In the genomic region with DNA sequence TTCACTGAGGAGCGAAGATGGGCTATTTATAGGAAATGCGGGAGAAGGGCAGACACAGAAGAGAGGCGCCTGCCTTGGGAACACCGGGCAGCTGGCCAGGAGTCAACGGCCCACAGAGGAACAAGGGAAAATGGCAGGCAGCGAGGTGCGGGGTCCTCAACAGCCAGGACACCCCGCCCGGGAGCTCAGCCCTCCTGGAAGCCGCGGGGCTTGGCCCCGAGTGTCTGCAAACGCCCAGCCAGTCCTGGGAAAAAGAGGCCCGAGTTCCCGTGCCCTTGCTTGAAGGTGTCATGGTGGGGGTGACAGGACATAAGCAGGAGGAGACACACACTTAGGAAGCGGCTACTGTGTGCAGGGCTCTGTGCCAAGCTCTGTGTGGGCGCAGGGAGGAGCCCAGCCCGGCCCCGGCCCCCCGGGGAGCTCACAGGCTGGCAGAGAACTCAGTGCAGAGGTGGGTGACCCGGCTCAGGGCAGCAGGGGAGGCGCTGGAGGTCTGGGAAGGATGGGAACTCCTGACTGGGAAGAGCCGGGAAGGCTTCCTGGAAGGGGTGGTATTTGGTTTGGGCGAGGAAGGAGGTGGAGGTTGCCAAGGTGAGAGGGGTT, we compare ENCODE assay signal across 1 cellular context.
TF ChIP-seq lines count a peak whose summit lies in the region.

No MANE protein-coding gene starts in this region.

TF ChIP-seq in HepG2, 621 proteins besides CTCF, POLR2A, EP300 and RAD21 (continued from another document):
- TF ChIP-seq, protein P1, sequence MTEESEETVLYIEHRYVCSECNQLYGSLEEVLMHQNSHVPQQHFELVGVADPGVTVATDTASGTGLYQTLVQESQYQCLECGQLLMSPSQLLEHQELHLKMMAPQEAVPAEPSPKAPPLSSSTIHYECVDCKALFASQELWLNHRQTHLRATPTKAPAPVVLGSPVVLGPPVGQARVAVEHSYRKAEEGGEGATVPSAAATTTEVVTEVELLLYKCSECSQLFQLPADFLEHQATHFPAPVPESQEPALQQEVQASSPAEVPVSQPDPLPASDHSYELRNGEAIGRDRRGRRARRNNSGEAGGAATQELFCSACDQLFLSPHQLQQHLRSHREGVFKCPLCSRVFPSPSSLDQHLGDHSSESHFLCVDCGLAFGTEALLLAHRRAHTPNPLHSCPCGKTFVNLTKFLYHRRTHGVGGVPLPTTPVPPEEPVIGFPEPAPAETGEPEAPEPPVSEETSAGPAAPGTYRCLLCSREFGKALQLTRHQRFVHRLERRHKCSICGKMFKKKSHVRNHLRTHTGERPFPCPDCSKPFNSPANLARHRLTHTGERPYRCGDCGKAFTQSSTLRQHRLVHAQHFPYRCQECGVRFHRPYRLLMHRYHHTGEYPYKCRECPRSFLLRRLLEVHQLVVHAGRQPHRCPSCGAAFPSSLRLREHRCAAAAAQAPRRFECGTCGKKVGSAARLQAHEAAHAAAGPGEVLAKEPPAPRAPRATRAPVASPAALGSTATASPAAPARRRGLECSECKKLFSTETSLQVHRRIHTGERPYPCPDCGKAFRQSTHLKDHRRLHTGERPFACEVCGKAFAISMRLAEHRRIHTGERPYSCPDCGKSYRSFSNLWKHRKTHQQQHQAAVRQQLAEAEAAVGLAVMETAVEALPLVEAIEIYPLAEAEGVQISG (CRISPR knock-in tag; IDR thresholded peaks at IDR 0.05), result peak; percentile 29; the same call in 1 of the 2 replicates
- TF ChIP-seq ZNF136 (CRISPR knock-in tag; IDR thresholded peaks at IDR 0.05; ENCODE audit: low read depth) (no peak), ZNF614 (CRISPR knock-in tag; IDR thresholded peaks at IDR 0.05; ENCODE audit: borderline replicate concordance) (no peak), PCBP2 (optimal IDR thresholded peaks at IDR 0.05; ENCODE audit: low read depth, low read length, poor library complexity, severe bottlenecking) (no peak), ZFP36L2 (CRISPR knock-in tag; IDR thresholded peaks at IDR 0.05) (no peak), NFE2L2 (IDR thresholded peaks at IDR 0.05; ENCODE audit: low read length) (no peak), ZNF792 (CRISPR knock-in tag; IDR thresholded peaks at IDR 0.05) (no peak)
- TF ChIP-seq, protein P2, sequence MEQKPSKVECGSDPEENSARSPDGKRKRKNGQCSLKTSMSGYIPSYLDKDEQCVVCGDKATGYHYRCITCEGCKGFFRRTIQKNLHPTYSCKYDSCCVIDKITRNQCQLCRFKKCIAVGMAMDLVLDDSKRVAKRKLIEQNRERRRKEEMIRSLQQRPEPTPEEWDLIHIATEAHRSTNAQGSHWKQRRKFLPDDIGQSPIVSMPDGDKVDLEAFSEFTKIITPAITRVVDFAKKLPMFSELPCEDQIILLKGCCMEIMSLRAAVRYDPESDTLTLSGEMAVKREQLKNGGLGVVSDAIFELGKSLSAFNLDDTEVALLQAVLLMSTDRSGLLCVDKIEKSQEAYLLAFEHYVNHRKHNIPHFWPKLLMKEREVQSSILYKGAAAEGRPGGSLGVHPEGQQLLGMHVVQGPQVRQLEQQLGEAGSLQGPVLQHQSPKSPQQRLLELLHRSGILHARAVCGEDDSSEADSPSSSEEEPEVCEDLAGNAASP (CRISPR knock-in tag; IDR thresholded peaks at IDR 0.05; ENCODE audit: borderline replicate concordance), result no peak
- TF ChIP-seq, protein P3, sequence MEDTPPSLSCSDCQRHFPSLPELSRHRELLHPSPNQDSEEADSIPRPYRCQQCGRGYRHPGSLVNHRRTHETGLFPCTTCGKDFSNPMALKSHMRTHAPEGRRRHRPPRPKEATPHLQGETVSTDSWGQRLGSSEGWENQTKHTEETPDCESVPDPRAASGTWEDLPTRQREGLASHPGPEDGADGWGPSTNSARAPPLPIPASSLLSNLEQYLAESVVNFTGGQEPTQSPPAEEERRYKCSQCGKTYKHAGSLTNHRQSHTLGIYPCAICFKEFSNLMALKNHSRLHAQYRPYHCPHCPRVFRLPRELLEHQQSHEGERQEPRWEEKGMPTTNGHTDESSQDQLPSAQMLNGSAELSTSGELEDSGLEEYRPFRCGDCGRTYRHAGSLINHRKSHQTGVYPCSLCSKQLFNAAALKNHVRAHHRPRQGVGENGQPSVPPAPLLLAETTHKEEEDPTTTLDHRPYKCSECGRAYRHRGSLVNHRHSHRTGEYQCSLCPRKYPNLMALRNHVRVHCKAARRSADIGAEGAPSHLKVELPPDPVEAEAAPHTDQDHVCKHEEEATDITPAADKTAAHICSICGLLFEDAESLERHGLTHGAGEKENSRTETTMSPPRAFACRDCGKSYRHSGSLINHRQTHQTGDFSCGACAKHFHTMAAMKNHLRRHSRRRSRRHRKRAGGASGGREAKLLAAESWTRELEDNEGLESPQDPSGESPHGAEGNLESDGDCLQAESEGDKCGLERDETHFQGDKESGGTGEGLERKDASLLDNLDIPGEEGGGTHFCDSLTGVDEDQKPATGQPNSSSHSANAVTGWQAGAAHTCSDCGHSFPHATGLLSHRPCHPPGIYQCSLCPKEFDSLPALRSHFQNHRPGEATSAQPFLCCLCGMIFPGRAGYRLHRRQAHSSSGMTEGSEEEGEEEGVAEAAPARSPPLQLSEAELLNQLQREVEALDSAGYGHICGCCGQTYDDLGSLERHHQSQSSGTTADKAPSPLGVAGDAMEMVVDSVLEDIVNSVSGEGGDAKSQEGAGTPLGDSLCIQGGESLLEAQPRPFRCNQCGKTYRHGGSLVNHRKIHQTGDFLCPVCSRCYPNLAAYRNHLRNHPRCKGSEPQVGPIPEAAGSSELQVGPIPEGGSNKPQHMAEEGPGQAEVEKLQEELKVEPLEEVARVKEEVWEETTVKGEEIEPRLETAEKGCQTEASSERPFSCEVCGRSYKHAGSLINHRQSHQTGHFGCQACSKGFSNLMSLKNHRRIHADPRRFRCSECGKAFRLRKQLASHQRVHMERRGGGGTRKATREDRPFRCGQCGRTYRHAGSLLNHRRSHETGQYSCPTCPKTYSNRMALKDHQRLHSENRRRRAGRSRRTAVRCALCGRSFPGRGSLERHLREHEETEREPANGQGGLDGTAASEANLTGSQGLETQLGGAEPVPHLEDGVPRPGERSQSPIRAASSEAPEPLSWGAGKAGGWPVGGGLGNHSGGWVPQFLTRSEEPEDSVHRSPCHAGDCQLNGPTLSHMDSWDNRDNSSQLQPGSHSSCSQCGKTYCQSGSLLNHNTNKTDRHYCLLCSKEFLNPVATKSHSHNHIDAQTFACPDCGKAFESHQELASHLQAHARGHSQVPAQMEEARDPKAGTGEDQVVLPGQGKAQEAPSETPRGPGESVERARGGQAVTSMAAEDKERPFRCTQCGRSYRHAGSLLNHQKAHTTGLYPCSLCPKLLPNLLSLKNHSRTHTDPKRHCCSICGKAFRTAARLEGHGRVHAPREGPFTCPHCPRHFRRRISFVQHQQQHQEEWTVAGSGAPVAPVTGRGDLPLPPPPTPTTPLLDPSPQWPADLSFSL (CRISPR knock-in tag; IDR thresholded peaks at IDR 0.05), result no peak
- TF ChIP-seq, protein P4, sequence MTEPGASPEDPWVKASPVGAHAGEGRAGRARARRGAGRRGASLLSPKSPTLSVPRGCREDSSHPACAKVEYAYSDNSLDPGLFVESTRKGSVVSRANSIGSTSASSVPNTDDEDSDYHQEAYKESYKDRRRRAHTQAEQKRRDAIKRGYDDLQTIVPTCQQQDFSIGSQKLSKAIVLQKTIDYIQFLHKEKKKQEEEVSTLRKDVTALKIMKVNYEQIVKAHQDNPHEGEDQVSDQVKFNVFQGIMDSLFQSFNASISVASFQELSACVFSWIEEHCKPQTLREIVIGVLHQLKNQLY (CRISPR knock-in tag; IDR thresholded peaks at IDR 0.05), result no peak
- TF ChIP-seq, protein P5, sequence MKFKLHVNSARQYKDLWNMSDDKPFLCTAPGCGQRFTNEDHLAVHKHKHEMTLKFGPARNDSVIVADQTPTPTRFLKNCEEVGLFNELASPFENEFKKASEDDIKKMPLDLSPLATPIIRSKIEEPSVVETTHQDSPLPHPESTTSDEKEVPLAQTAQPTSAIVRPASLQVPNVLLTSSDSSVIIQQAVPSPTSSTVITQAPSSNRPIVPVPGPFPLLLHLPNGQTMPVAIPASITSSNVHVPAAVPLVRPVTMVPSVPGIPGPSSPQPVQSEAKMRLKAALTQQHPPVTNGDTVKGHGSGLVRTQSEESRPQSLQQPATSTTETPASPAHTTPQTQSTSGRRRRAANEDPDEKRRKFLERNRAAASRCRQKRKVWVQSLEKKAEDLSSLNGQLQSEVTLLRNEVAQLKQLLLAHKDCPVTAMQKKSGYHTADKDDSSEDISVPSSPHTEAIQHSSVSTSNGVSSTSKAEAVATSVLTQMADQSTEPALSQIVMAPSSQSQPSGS (CRISPR knock-in tag; IDR thresholded peaks at IDR 0.05), result no peak
- TF ChIP-seq, protein P6, sequence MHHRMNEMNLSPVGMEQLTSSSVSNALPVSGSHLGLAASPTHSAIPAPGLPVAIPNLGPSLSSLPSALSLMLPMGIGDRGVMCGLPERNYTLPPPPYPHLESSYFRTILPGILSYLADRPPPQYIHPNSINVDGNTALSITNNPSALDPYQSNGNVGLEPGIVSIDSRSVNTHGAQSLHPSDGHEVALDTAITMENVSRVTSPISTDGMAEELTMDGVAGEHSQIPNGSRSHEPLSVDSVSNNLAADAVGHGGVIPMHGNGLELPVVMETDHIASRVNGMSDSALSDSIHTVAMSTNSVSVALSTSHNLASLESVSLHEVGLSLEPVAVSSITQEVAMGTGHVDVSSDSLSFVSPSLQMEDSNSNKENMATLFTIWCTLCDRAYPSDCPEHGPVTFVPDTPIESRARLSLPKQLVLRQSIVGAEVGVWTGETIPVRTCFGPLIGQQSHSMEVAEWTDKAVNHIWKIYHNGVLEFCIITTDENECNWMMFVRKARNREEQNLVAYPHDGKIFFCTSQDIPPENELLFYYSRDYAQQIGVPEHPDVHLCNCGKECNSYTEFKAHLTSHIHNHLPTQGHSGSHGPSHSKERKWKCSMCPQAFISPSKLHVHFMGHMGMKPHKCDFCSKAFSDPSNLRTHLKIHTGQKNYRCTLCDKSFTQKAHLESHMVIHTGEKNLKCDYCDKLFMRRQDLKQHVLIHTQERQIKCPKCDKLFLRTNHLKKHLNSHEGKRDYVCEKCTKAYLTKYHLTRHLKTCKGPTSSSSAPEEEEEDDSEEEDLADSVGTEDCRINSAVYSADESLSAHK (CRISPR knock-in tag; IDR thresholded peaks at IDR 0.05; ENCODE audit: borderline replicate concordance), result no peak
- TF ChIP-seq, protein P7, sequence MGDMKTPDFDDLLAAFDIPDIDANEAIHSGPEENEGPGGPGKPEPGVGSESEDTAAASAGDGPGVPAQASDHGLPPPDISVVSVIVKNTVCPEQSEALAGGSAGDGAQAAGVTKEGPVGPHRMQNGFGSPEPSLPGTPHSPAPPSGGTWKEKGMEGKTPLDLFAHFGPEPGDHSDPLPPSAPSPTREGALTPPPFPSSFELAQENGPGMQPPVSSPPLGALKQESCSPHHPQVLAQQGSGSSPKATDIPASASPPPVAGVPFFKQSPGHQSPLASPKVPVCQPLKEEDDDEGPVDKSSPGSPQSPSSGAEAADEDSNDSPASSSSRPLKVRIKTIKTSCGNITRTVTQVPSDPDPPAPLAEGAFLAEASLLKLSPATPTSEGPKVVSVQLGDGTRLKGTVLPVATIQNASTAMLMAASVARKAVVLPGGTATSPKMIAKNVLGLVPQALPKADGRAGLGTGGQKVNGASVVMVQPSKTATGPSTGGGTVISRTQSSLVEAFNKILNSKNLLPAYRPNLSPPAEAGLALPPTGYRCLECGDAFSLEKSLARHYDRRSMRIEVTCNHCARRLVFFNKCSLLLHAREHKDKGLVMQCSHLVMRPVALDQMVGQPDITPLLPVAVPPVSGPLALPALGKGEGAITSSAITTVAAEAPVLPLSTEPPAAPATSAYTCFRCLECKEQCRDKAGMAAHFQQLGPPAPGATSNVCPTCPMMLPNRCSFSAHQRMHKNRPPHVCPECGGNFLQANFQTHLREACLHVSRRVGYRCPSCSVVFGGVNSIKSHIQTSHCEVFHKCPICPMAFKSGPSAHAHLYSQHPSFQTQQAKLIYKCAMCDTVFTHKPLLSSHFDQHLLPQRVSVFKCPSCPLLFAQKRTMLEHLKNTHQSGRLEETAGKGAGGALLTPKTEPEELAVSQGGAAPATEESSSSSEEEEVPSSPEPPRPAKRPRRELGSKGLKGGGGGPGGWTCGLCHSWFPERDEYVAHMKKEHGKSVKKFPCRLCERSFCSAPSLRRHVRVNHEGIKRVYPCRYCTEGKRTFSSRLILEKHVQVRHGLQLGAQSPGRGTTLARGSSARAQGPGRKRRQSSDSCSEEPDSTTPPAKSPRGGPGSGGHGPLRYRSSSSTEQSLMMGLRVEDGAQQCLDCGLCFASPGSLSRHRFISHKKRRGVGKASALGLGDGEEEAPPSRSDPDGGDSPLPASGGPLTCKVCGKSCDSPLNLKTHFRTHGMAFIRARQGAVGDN (CRISPR knock-in tag; IDR thresholded peaks at IDR 0.05), result peak; percentile 28
- TF ChIP-seq, protein P8, sequence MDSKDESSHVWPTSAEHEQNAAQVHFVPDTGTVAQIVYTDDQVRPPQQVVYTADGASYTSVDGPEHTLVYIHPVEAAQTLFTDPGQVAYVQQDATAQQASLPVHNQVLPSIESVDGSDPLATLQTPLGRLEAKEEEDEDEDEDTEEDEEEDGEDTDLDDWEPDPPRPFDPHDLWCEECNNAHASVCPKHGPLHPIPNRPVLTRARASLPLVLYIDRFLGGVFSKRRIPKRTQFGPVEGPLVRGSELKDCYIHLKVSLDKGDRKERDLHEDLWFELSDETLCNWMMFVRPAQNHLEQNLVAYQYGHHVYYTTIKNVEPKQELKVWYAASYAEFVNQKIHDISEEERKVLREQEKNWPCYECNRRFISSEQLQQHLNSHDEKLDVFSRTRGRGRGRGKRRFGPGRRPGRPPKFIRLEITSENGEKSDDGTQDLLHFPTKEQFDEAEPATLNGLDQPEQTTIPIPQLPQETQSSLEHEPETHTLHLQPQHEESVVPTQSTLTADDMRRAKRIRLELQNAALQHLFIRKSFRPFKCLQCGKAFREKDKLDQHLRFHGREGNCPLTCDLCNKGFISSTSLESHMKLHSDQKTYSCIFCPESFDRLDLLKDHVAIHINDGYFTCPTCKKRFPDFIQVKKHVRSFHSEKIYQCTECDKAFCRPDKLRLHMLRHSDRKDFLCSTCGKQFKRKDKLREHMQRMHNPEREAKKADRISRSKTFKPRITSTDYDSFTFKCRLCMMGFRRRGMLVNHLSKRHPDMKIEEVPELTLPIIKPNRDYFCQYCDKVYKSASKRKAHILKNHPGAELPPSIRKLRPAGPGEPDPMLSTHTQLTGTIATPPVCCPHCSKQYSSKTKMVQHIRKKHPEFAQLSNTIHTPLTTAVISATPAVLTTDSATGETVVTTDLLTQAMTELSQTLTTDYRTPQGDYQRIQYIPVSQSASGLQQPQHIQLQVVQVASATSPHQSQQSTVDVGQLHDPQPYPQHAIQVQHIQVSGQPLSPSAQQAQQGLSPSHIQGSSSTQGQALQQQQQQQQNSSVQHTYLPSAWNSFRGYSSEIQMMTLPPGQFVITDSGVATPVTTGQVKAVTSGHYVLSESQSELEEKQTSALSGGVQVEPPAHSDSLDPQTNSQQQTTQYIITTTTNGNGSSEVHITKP (CRISPR knock-in tag; IDR thresholded peaks at IDR 0.05; ENCODE audit: low read depth), result no peak
